ENCODE assay signal across 8 cellular contexts in the genomic region with DNA sequence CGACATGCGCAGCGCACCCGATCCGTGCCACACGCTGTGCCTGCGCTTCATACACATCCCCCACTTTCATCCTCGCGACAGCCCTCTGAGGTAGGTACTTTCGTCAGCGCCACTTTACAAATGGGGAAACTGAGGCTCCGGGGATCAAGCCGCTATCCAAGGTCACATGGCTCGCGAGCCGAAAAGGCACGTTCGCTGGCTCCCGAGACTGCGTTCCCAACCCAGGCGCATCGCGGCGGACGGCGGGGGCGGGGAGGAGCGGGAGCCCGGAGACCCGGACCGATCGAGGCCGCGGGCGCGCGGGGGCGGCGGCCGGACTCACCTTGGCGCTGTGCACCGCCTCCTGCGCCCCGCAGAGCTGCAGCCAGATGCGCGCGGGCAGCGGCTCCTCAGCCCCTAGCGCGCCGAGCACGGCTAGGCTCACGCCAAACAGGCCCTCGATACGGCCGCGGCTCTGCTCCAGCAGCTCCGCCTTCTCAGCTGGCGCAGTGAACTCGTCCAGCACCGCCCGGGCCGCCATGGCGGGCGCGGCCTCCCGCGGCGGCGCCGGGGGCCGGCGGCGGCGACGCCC. TPM values are rescaled to one million over a fixed set of nuclear protein-coding genes. Genes with fewer than 3 reads are reported as not detected.
DNase-seq lines count a peak whose midpoint lies in the region; ATAC-seq and TF ChIP-seq lines count a peak whose summit lies in the region.

No MANE protein-coding gene starts in this region.

- peak overlapping the region; percentile 71 for H3K27ac Mint-ChIP-seq in activated naive CD4-positive, alpha-beta T cell treated with anti-CD3 and anti-CD28 coated beads, Interleukin-2, amount 50 U/mL, for 24 hours

- no peak overlapping the region for H3K23ac ChIP-seq in trophoblast cell (ENCODE audit: low read length)

- peak overlapping the region; percentile 87 for H3K4me2 ChIP-seq in trophoblast cell (ENCODE audit: low read length)

- H3K27me3 Mint-ChIP-seq in activated naive CD4-positive, alpha-beta T cell treated with anti-CD3 and anti-CD28 coated beads, Interleukin-2, amount 50 U/mL, for 24 hours: no peaks in the 10 kb centered on the region

- H3K4me3 ChIP-seq in AG04449 (ENCODE audit: low read depth, low read length) (peak overlapping the region; percentile 97), heart right ventricle (peak overlapping the region; percentile 92 to 99 (median 98)), trophoblast cell (ENCODE audit: low read depth, low read length) (peak overlapping the region; percentile 99)

- peak overlapping the region; percentile 95 for H3K9ac ChIP-seq in trophoblast cell (ENCODE audit: low read length)

- peaks cover 9% of the 10 kb centered on the region for H3K79me1 ChIP-seq in trophoblast cell (ENCODE audit: low read length)

- peak overlapping the region; percentile 97 for H4K8ac ChIP-seq in trophoblast cell (ENCODE audit: low read depth, low read length)

- no peaks in the 10 kb centered on the region for H3K9me3 Mint-ChIP-seq in activated naive CD4-positive, alpha-beta T cell treated with anti-CD3 and anti-CD28 coated beads, Interleukin-2, amount 50 U/mL, for 24 hours

- peak overlapping the region; percentile 99 for H3K14ac ChIP-seq in trophoblast cell (ENCODE audit: low read length)

- no peaks in the 10 kb centered on the region for H3K27me3 ChIP-seq in heart right ventricle
- H3K27me3 ChIP-seq in trophoblast cell (ENCODE audit: insufficient read depth, low read length): no peaks in the 10 kb centered on the region

- H3K9me3 ChIP-seq in heart right ventricle (no peaks in the 10 kb centered on the region), trophoblast cell (ENCODE audit: insufficient read depth, low read depth, low read length) (peaks cover 3% of the 10 kb centered on the region)

- POLR2A ChIA-PET in AG04449 (lab: Yijun Ruan, JAX): no interaction called here

- ATAC-seq in GM18873 (IDR thresholded peaks at IDR 0.05; ENCODE audit: low FRiP score, unreplicated experiment) (peak; percentile 27), HG03095 (IDR thresholded peaks at IDR 0.05; ENCODE audit: unreplicated experiment) (peak; percentile 29), heart right ventricle (peak; percentile 47 to 83 (median 63))

- peak overlapping the region; percentile 93 for H4K12ac ChIP-seq in trophoblast cell (ENCODE audit: low read depth, low read length)

- H3K18ac ChIP-seq in trophoblast cell (ENCODE audit: low read length): peak overlapping the region; percentile 99

- WGBS in heart right ventricle, 2 donors: 0 to 1% methylated on average over 73 to 76 of the region's 76 CpGs
- whole genome bisulfite sequencing in trophoblast cell (ENCODE audit: extremely low coverage, insufficient coverage, insufficient read length): no CpG with 5 or more reads among the region's 76 CpGs

- peak overlapping the region; percentile 97 for H2AFZ ChIP-seq in trophoblast cell (ENCODE audit: insufficient read depth, low read length, poor library complexity)

- H3K4me1 ChIP-seq in heart right ventricle (peaks cover 13 to 83% (median 70%) of the 10 kb centered on the region in 9 donors), trophoblast cell (ENCODE audit: control insufficient read depth in 1 of 2, insufficient read depth in 2 of 2, low read length in 2 of 2) (peaks cover 3 to 26% of the 10 kb centered on the region in 2 experiments)

- H3K4ac ChIP-seq in trophoblast cell (ENCODE audit: low read depth, low read length): peak overlapping the region; percentile 96

- peak overlapping the region; percentile 83 to 97 (median 92) for H3K27ac ChIP-seq in heart right ventricle
- H3K27ac ChIP-seq in trophoblast cell (ENCODE audit: low read depth, low read length): peak overlapping the region; percentile 83

- peaks cover 21% of the 10 kb centered on the region for H3K79me2 ChIP-seq in trophoblast cell (ENCODE audit: control insufficient read depth, insufficient read depth, low read length, poor library complexity)

- H2BK5ac ChIP-seq in trophoblast cell (ENCODE audit: low read depth, low read length, poor library complexity): peak overlapping the region; percentile 68

- H3K36me3 ChIP-seq in heart right ventricle (no peaks in the 10 kb centered on the region), trophoblast cell (ENCODE audit: control insufficient read depth in 1 of 2, insufficient read depth in 2 of 2, low read length in 2 of 2) (no peaks in the 10 kb centered on the region)

- no peak for DNase-seq in AG04449 (ENCODE audit: low read depth, low spot score)
- peak; percentile 59 for DNase-seq in NCI-H774 (lab: John Stamatoyannopoulos, UW)
- DNase-seq in heart right ventricle: peak; percentile 55 to 78
- DNase-seq in trophoblast cell: peak; percentile 48 to 69
- DNase-seq in islet precursor cell: no peak

- H3K36me3 Mint-ChIP-seq in activated naive CD4-positive, alpha-beta T cell treated with anti-CD3 and anti-CD28 coated beads, Interleukin-2, amount 50 U/mL, for 24 hours: peaks cover 2% of the 10 kb centered on the region

- H4K91ac ChIP-seq in trophoblast cell (ENCODE audit: low read depth, low read length): peak overlapping the region; percentile 93

- peak overlapping the region; percentile 33 for H2AK5ac ChIP-seq in trophoblast cell (ENCODE audit: low read length)

- TF ChIP-seq CTCF in AG04449 (IDR thresholded peaks at IDR 0.05; ENCODE audit: insufficient read depth, low read length, missing control alignments): no peak
- TF ChIP-seq CTCF in heart right ventricle (IDR thresholded peaks at IDR 0.05): no peak

- no peak overlapping the region for H3K4me3 Mint-ChIP-seq in activated naive CD4-positive, alpha-beta T cell treated with anti-CD3 and anti-CD28 coated beads, Interleukin-2, amount 50 U/mL, for 24 hours

- H3K4me1 Mint-ChIP-seq in activated naive CD4-positive, alpha-beta T cell treated with anti-CD3 and anti-CD28 coated beads, Interleukin-2, amount 50 U/mL, for 24 hours: peaks cover 49% of the 10 kb centered on the region

- intact Hi-C loops in heart right ventricle (cut with DNase I): loop anchor here in 6 of 10 donors (5.0 to 10.0 kb wide), 9 partner anchors 37 to 242 kb away; a partner anchor contains a TSS

- no peak overlapping the region for H2BK12ac ChIP-seq in trophoblast cell (ENCODE audit: low read length)

- CTCF ChIA-PET in AG04449 (lab: Yijun Ruan, JAX): interaction anchor here (0.6 to 6.6 kb wide), 6 partner anchors 9 to 248 kb away, joined by 3 to 59 read pairs (median 4); no protein-coding TSS in a partner anchor

- peak overlapping the region; percentile 85 for H2BK120ac ChIP-seq in trophoblast cell (ENCODE audit: insufficient read depth, low read length, poor library complexity)

RNA-seq across cellular contexts. Expression of a gene that starts 0.4 kb away (rescaled TPM):
- total RNA-seq in heart right ventricle: 10 to 100 TPM; 18.4 to 27.9 (median 21.5) TPM
- 1 to 10 TPM; 6.2 to 9.6 TPM for polyA plus RNA-seq in heart right ventricle
- polyA plus RNA-seq in trophoblast cell (2013): 26.2 and 28.6 TPM in 2 replicates

Comparison
In these comparisons a context has a peak if more than half of its experiments do, and no peak if none do; other contexts are left out.
1. DNase-seq: peak in NCI-H774 (single experiment), heart right ventricle (2 of 2) and trophoblast cell (2 of 2); none in AG04449 (single experiment) and islet precursor cell (single experiment).
2. Peak in every context shown above with its lines, with median percentiles within 50 percentile points of each other: H3K4me3 ChIP-seq and ATAC-seq.